In the genomic region with DNA sequence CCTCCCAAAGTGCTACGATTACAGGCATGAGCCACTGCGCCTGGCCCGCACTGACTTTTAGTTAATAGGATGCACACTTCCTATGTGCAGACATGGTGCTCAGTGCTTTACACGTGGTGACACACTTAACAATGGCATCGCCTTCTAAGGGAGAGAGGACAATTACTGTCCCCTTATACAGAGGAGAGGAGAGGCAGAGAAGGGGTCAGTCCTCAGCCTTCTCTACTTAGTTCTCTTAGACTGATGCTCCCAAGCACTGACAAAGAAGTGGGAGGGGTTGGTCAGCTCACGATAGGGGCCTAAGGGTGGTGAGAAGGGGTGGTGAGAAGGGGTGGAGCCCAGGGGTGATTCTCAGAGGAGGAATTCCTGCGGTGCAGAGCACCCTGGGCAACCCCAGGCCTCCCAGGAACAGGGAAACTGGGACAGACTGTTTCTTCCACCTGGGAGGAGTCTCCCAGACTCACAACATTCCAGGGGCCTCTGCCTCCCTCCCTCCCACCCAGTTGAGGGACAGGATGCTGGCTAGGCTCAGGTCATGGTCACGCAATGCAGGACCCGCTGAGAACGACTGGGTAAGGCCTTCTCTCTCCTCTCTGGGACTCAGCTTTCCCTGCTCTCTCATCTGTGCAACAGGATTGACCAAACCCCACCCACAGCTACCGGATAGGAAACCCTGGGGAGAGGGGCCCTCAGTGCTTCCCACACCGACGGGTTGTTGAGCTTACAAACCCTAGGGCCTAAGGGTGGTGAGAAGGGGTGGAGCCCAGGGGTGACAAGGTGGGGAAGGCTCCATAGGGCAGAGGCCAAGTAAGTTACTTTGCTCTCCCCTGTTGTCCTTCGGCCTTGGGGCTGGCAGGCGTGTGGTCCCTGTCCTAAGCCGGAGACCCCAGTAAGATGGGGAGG, we compare ENCODE assay signal across 8 cellular contexts. TPM values are rescaled to one million over a fixed set of nuclear protein-coding genes. Genes with fewer than 3 reads are reported as not detected.
A peak's percentile ranks its signal among the peaks of the same experiment; 100 is the strongest.
DNase-seq lines count a peak whose midpoint lies in the region; ATAC-seq and TF ChIP-seq lines count a peak whose summit lies in the region.

No MANE protein-coding gene starts in this region.

- in situ Hi-C loops in gastrocnemius medialis (cut with MboI; ENCODE audit: low sequenced_read_pairs in 4 of 4) = no loop called here

- DNase-seq in AG04450 (ENCODE audit: low read depth, low spot score) (peak; percentile 11), HCEC 1CT (peak; percentile 58), fibroblast of villous mesenchyme (ENCODE audit: low read depth) (peak; percentile 72), gastrocnemius medialis (no peak), NCI-H524 treated with DMSO at 0.1 percent for 48 hours (lab: John Stamatoyannopoulos, UW) (no peak)
- peak; percentile 28 to 52 for DNase-seq in activated CD4-positive, alpha-beta T cell treated with anti-CD3 and anti-CD28 coated beads, Interleukin-2, amount 50 U/mL, for 48 hours

- H3K36me3 ChIP-seq in gastrocnemius medialis = no peaks in the 10 kb centered on the region

- TF ChIP-seq CTCF in AG04450 (IDR thresholded peaks at IDR 0.05; ENCODE audit: low read depth, low read length) (no peak), fibroblast of villous mesenchyme (IDR thresholded peaks at IDR 0.05; ENCODE audit: insufficient read depth, low read depth, low read length) (no peak), gastrocnemius medialis (IDR thresholded peaks at IDR 0.05 in 4 of 5, conservative IDR thresholded peaks at IDR 0.05 in 1 of 5) (no peak)

- TF ChIP-seq POLR2A in gastrocnemius medialis (IDR thresholded peaks at IDR 0.05) = no peak

- H3K9me3 ChIP-seq in AG04450 (ENCODE audit: control insufficient read depth, insufficient read depth, low read length) = no peaks in the 10 kb centered on the region
- H3K9me3 ChIP-seq in gastrocnemius medialis = no peaks in the 10 kb centered on the region

- H3K27me3 ChIP-seq in AG04450 (ENCODE audit: control insufficient read depth, insufficient read depth, low read length) = no peaks in the 10 kb centered on the region
- no peaks in the 10 kb centered on the region for H3K27me3 ChIP-seq in gastrocnemius medialis

- peaks cover 30 to 46% of the 10 kb centered on the region in 2 donors for H3K4me1 ChIP-seq in gastrocnemius medialis

- CTCF ChIA-PET in AG04450 (lab: Charles Lee) = interaction anchor here (0.9 to 5.4 kb wide), 2 partner anchors 15 to 243 kb away, joined by 3 to 67 read pairs; no protein-coding TSS in a partner anchor

- H3K4me3 ChIP-seq in AG04450 (ENCODE audit: low read depth, low read length) (peak overlapping the region; percentile 81), fibroblast of villous mesenchyme (ENCODE audit: low read depth, low read length) (peak overlapping the region; percentile 87), gastrocnemius medialis (peak overlapping the region; percentile 71 to 92 (median 76))

- POLR2A ChIA-PET in AG04450 (lab: Yijun Ruan, JAX) = interaction anchor here (0.5 to 1.4 kb wide), 3 partner anchors 9 to 36 kb away, joined by 3 to 4 read pairs (median 4); a partner anchor contains a TSS

- intact Hi-C loops in gastrocnemius medialis (cut with DNase I; ENCODE audit: low total_unique reads) = no loop called here

- ATAC-seq in gastrocnemius medialis = no peak
- ATAC-seq in esophagus mucosa = no peak
- no peak for ATAC-seq in GM21390 (IDR thresholded peaks at IDR 0.05; ENCODE audit: unreplicated experiment)

- H3K27ac ChIP-seq in AG04450 (ENCODE audit: low read depth, low read length) = peak overlapping the region; percentile 73
- H3K27ac ChIP-seq in gastrocnemius medialis = peak overlapping the region; percentile 88 to 96 (median 92)

RNA-seq across cellular contexts. Expression of a gene that starts 1.6 kb away (rescaled TPM):
- polyA plus RNA-seq in AG04450 (2011; rRNA removed) = 20.6 and 29.7 TPM in 2 replicates
- polyA minus RNA-seq in AG04450 (2011; rRNA and poly(A)+ RNA removed) = 38.0 and 48.8 TPM in 2 replicates
- 26.4 and 40.6 TPM in 2 replicates for total RNA-seq in fibroblast of villous mesenchyme
- total RNA-seq in gastrocnemius medialis = 10 to 100 TPM; 29.2 to 42.1 (median 31.1) TPM
- total RNA-seq in esophagus mucosa = 15.6 TPM

RNA-seq across cellular contexts. Expression of a gene that starts 9.3 kb away (rescaled TPM):
- 12.2 and 12.5 TPM in 2 replicates for polyA plus RNA-seq in AG04450 (2011; rRNA removed)
- 24.8 and 29.7 TPM in 2 replicates for polyA minus RNA-seq in AG04450 (2011; rRNA and poly(A)+ RNA removed)
- total RNA-seq in fibroblast of villous mesenchyme (39.3 and 45.4 TPM in 2 replicates), gastrocnemius medialis (10 to 100 TPM in 1 of 4 donors, 1 to 10 TPM in 3; 3.5 to 12.5 (median 6.6) TPM), esophagus mucosa (20.6 TPM)

RNA-seq across cellular contexts. Expression of a gene that starts 40.1 kb away (rescaled TPM):
- polyA plus RNA-seq in AG04450 (2011; rRNA removed) = 1.5 and 1.9 TPM in 2 replicates
- 0.32 and 0.39 TPM in 2 replicates for polyA minus RNA-seq in AG04450 (2011; rRNA and poly(A)+ RNA removed)
- total RNA-seq in fibroblast of villous mesenchyme = 0.32 and 0.86 TPM in 2 replicates
- total RNA-seq in gastrocnemius medialis = 1 to 10 TPM; 1.5 to 3.2 (median 2.0) TPM
- 2.7 TPM for total RNA-seq in esophagus mucosa

Comparison
In these comparisons a context has a peak if more than half of its experiments do, and no peak if none do; other contexts are left out.
1. DNase-seq: peak in AG04450 (single experiment), HCEC 1CT (single experiment), activated CD4-positive, alpha-beta T cell treated with anti-CD3 and anti-CD28 coated beads, Interleukin-2, amount 50 U/mL, for 48 hours (2 of 2) and fibroblast of villous mesenchyme (single experiment); none in gastrocnemius medialis (0 of 2) and NCI-H524 treated with DMSO at 0.1 percent for 48 hours (single experiment).
2. Peak in every context shown above with its lines, with median percentiles within 50 percentile points of each other: H3K4me3 ChIP-seq.